Comparison of ENCODE assay signal across 9 cellular contexts in genomic region chr20:53929974-53930650, GRCh38.
A peak's percentile ranks its signal among the peaks of the same experiment; 100 is the strongest.
DNase-seq lines count a peak whose midpoint lies in the region; ATAC-seq, FAIRE-seq and TF ChIP-seq lines count a peak whose summit lies in the region.
"Had no signal": no experiment of that assay in that cellular context is flagged by ENCODE, and none has a peak within 500 bp of the region (broad histone marks: within the 10 kb centered on the region; RNA-seq: fewer than 3 reads in every experiment).

No MANE protein-coding gene starts in this region.

- no peak overlapping the region for H3K4me3 ChIP-seq in esophagus squamous epithelium
- H3K4me3 ChIP-seq in foreskin fibroblast (ENCODE audit: low read depth in 1 of 2, low read length in 2 of 2): no peak overlapping the region
- H3K4me3 ChIP-seq in lower lobe of right lung: no peak overlapping the region

- ATAC-seq in GM21515 (IDR thresholded peaks at IDR 0.05; ENCODE audit: unreplicated experiment): peak; percentile 72
- peak; percentile 50 for ATAC-seq in HG03342 (IDR thresholded peaks at IDR 0.05; ENCODE audit: unreplicated experiment)
- ATAC-seq in lower lobe of right lung: no peak

- peak; percentile 96 for FAIRE-seq in GM18507 (lab: Jason Lieb, UNC)
- FAIRE-seq: colon had no signal

- H3K36me3 ChIP-seq in esophagus squamous epithelium (no peaks in the 10 kb centered on the region), lower lobe of right lung (no peaks in the 10 kb centered on the region)

- peak in 1 of 4 donors; percentile 25 for TF ChIP-seq POLR2A in esophagus squamous epithelium (IDR thresholded peaks at IDR 0.05)

- H3K27ac ChIP-seq in esophagus squamous epithelium (peak overlapping the region in 3 of 4 donors; percentile 6 to 30 (median 11)), lower lobe of right lung (no peak overlapping the region)

- no peaks in the 10 kb centered on the region for H3K27me3 ChIP-seq in esophagus squamous epithelium
- H3K27me3 ChIP-seq in lower lobe of right lung (ENCODE audit: low read depth): no peaks in the 10 kb centered on the region

- intact Hi-C loops in esophagus squamous epithelium (cut with DNase I): loop anchor here (10.0 kb wide), 1 partner anchor 285 kb away; no protein-coding TSS in a partner anchor
- intact Hi-C loops in lower lobe of right lung (cut with DNase I): no loop called here

- DNase-seq in GM18507 (ENCODE audit: extremely low spot score, insufficient read length, low read depth) (no peak), esophagus squamous epithelium (lab: John Stamatoyannopoulos, UW) (no peak), foreskin fibroblast (no peak), activated gamma-delta T cell (lab: John Stamatoyannopoulos, UW) (no peak), lower lobe of right lung (no peak), midbrain (lab: John Stamatoyannopoulos, UW) (no peak)

- 78 to 91% methylated on average over 6 of the region's 6 CpGs for WGBS in esophagus squamous epithelium, 2 donors

- no peaks in the 10 kb centered on the region for H3K9me3 ChIP-seq in esophagus squamous epithelium
- no peaks in the 10 kb centered on the region for H3K9me3 ChIP-seq in lower lobe of right lung

- H3K4me1 ChIP-seq in esophagus squamous epithelium (peaks cover 11 to 39% (median 14%) of the 10 kb centered on the region in 3 donors), lower lobe of right lung (peaks cover 30% of the 10 kb centered on the region)

- TF ChIP-seq CTCF in esophagus squamous epithelium (IDR thresholded peaks at IDR 0.05) (no peak), foreskin fibroblast (IDR thresholded peaks at IDR 0.05; ENCODE audit: low read depth, low read length) (no peak), lower lobe of right lung (IDR thresholded peaks at IDR 0.05) (no peak)

Comparison
In these comparisons a context has a peak if more than half of its experiments do, and no peak if none do; other contexts are left out.
1. ATAC-seq: peak in GM21515 (single experiment) and HG03342 (single experiment); none in lower lobe of right lung (0 of 2).